ENCODE assay signal across 12 cellular contexts in genomic region chrX:93538575-93538974, GRCh38.
DNase-seq lines count a peak whose midpoint lies in the region; ATAC-seq, FAIRE-seq and TF ChIP-seq lines count a peak whose summit lies in the region.
"Had no signal": no experiment of that assay in that cellular context is flagged by ENCODE, and none has a peak within 500 bp of the region (broad histone marks: within the 10 kb centered on the region; RNA-seq: fewer than 3 reads in every experiment).

No MANE protein-coding gene starts in this region.

- TF ChIP-seq CTCF in VCaP (conservative IDR thresholded peaks at IDR 0.05) = peak; percentile 77
- peak; percentile 23; the same call in 1 of the 2 replicates for TF ChIP-seq CTCF in HepG2 (CRISPR knock-in tag; IDR thresholded peaks at IDR 0.05)

- no peak overlapping the region for H3K27ac ChIP-seq in VCaP
- no peak overlapping the region for H3K27ac ChIP-seq in HepG2 (ENCODE audit: extremely low read length, insufficient read depth, low read length)
- H3K27ac ChIP-seq: vagina had no signal

- TF ChIP-seq POLR2A in HepG2 (IDR thresholded peaks at IDR 0.05; ENCODE audit: insufficient read depth in 1 of 2, low read depth in 2 of 2, low read length in 2 of 2) = no peak

- H3K9me3 ChIP-seq in HepG2 (ENCODE audit: low read length) = no peaks in the 10 kb centered on the region
- H3K9me3 ChIP-seq: vagina had no signal

- DNase-seq in DMS 273 treated with DMSO at 0.1 percent for 48 hours (lab: John Stamatoyannopoulos, UW) (peak; percentile 3), KBM-7 (peak; percentile 36), HepG2 (ENCODE audit: low spot score) (no peak), NCI-H187 treated with DMSO at 0.1 percent for 48 hours (lab: John Stamatoyannopoulos, UW) (no peak), NCI-H345 (lab: John Stamatoyannopoulos, UW) (no peak)
- DNase-seq: head of caudate nucleus had no signal

- in situ Hi-C loops in KBM-7 (cut with MboI; ENCODE audit: low pct_unique_long_range_greater_than_20kb, low sequenced_read_pairs) (no loop called here), HepG2 (cut with HindIII; ENCODE audit: extremely low pct_ligation_motif_present, low pct_unique_long_range_greater_than_20kb) (no loop called here)

- H3K4me1 ChIP-seq in HepG2 (ENCODE audit: insufficient read depth, low read length) = no peaks in the 10 kb centered on the region
- H3K4me1 ChIP-seq: vagina had no signal

- no peak for TF ChIP-seq RAD21 in HepG2 (CRISPR knock-in tag; IDR thresholded peaks at IDR 0.05)

- POLR2A ChIA-PET in HepG2 (lab: Yijun Ruan, JAX) = no interaction called here

- H3K27me3 ChIP-seq in HepG2 (ENCODE audit: control insufficient read depth in 1 of 2, insufficient read depth in 2 of 2, low read length in 2 of 2) = no peaks in the 10 kb centered on the region
- H3K27me3 ChIP-seq: vagina had no signal

- H3K79me2 ChIP-seq in HepG2 (ENCODE audit: insufficient read depth, low read length) = no peaks in the 10 kb centered on the region

- no peak overlapping the region for H3K4me3 ChIP-seq in HepG2 (replicated peaks in 1 of 3; ENCODE audit: insufficient read depth in 1 of 3, low read depth in 2 of 3, low read length in 3 of 3)
- H3K4me3 ChIP-seq: K562, vagina had no signal

- H3K4me2 ChIP-seq in HepG2 (ENCODE audit: low read depth, low read length) = no peak overlapping the region

- WGBS in HepG2 (ENCODE audit: low lambda C conversion rate) = 47% methylated on average over 3 of the region's 3 CpGs

- CTCF ChIA-PET in HepG2 (lab: Yijun Ruan, JAX; ENCODE audit: low intra/inter-chr PET ratio, low total read pairs) = no interaction called here

- no peak overlapping the region for H2AFZ ChIP-seq in HepG2 (ENCODE audit: low read length)

- no peaks in the 10 kb centered on the region for H3K36me3 ChIP-seq in HepG2 (replicated peaks in 1 of 2; ENCODE audit: control insufficient read depth in 1 of 2, insufficient read depth in 2 of 2, low read length in 2 of 2)
- H3K36me3 ChIP-seq: vagina had no signal

- TF ChIP-seq EP300 in HepG2 (IDR thresholded peaks at IDR 0.05; ENCODE audit: low read depth in 2 of 2, low read length in 2 of 2) (no peak), HepG2 (CRISPR knock-in tag; IDR thresholded peaks at IDR 0.05; ENCODE audit: borderline replicate concordance) (no peak)

- intact Hi-C loops in HepG2 (cut with micrococcal nuclease; ENCODE audit: unreplicated experiment) = no loop called here

- no peak overlapping the region for H3K9ac ChIP-seq in HepG2 (ENCODE audit: insufficient read depth, low read depth, low read length)

- no peaks in the 10 kb centered on the region for H4K20me1 ChIP-seq in HepG2 (ENCODE audit: insufficient read depth, low read length)

- no peak for FAIRE-seq in HepG2 (lab: Jason Lieb, UNC)
- FAIRE-seq: K562 had no signal

- ATAC-seq in HepG2 (no peak), GM21447 (IDR thresholded peaks at IDR 0.05; ENCODE audit: unreplicated experiment) (no peak), HG03520 (IDR thresholded peaks at IDR 0.05; ENCODE audit: unreplicated experiment) (no peak)
- ATAC-seq: K562, Right ventricle myocardium inferior had no signal

- no TSS peak for BruUV-seq in HepG2 (replicated peaks; lab: Mats Ljungman, UMichigan)

TF ChIP-seq in HepG2, 621 proteins besides CTCF, POLR2A, EP300 and RAD21:
- TF ChIP-seq NFE2 (CRISPR knock-in tag; IDR thresholded peaks at IDR 0.05) (no peak), STAG1 (CRISPR knock-in tag; IDR thresholded peaks at IDR 0.05) (peak; percentile 39; the same call in 1 of the 2 replicates)

Comparison
In these comparisons a context has a peak if more than half of its experiments do, and no peak if none do; other contexts are left out.
1. DNase-seq: peak in DMS 273 treated with DMSO at 0.1 percent for 48 hours (single experiment) and KBM-7 (single experiment); none in HepG2 (single experiment), NCI-H187 treated with DMSO at 0.1 percent for 48 hours (single experiment) and NCI-H345 (single experiment).